ENCODE assay signal across 13 cellular contexts in the genomic region with DNA sequence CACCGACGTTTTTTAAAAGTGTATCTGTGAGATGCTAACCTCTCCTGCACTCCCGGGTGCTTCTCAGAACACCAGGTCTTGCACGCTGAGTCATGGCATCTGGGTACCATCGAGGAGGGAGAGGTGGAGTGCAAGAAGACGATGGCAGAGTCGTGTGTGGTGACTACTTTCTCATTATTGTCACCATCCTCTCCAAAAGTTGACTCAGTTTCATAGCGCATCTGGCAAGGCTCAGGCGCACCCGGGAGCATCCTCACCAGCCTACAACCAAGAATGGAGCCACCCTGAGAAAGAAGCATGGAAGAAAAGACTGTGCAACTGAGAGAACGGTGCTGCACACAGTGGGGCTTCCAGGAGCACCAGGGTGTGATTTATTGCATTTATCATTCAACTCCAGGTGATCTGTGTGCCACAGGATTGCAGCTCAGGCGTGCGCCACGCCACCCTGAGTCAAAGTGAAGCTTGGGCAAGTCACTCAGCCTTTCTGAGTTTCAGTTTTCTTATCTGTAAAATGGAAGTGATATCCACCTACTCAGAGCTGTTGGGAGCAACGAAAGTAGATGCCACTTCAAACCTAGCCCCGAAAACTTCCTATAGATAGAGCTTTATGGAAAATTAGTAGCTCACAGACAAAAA.
DNase-seq lines count a peak whose midpoint lies in the region; ATAC-seq, FAIRE-seq and TF ChIP-seq lines count a peak whose summit lies in the region.
"Had no signal": no experiment of that assay in that cellular context is flagged by ENCODE, and none has a peak within 500 bp of the region (broad histone marks: within the 10 kb centered on the region; RNA-seq: fewer than 3 reads in every experiment).

No MANE protein-coding gene starts in this region.

- H3K9me1 ChIP-seq in K562 (ENCODE audit: control insufficient read depth, insufficient read depth, low read length), result no peaks in the 10 kb centered on the region

- H3K79me2 ChIP-seq in K562 (ENCODE audit: control insufficient read depth, insufficient read depth, low read length), result no peaks in the 10 kb centered on the region

- CTCF ChIA-PET in K562 (lab: Yijun Ruan, JAX; ENCODE audit: low intra/inter-chr PET ratio), result no interaction called here

- TF ChIP-seq CTCF in GM13977 (IDR thresholded peaks at IDR 0.05; ENCODE audit: extremely low read depth, insufficient read depth, missing control alignments) (no peak), K562 (IDR thresholded peaks at IDR 0.05 in 2 of 3, conservative IDR thresholded peaks at IDR 0.05 in 1 of 3; ENCODE audit: insufficient read depth in 2 of 3, low read depth in 1 of 3, low read length in 3 of 3) (no peak)

- no peak for TF ChIP-seq RAD21 in K562 (CRISPR knock-in tag; conservative IDR thresholded peaks at IDR 0.05 in 1 of 2, IDR thresholded peaks at IDR 0.05 in 1 of 2)

- no peak overlapping the region for H3K4me2 ChIP-seq in K562 (ENCODE audit: insufficient read depth, low read length)

- no peak for TF ChIP-seq EP300 in K562 (IDR thresholded peaks at IDR 0.05; ENCODE audit: low read length)

- no peaks in the 10 kb centered on the region for H3K36me3 ChIP-seq in K562 (ENCODE audit: control insufficient read depth, insufficient read depth, low read length)
- H3K36me3 ChIP-seq: right lobe of liver had no signal

- no peak overlapping the region for H3K4me3 ChIP-seq in K562
- H3K4me3 ChIP-seq: right lobe of liver had no signal

- TF ChIP-seq POLR2A in K562 (conservative IDR thresholded peaks at IDR 0.05), result no peak

- H3K9ac ChIP-seq in K562 (ENCODE audit: insufficient read depth in 1 of 2, low read depth in 2 of 2, low read length in 2 of 2), result no peak overlapping the region

- intact Hi-C loops in K562 (cut with micrococcal nuclease), result no loop called here

- H3K4me1 ChIP-seq in K562 (replicated peaks in 1 of 2; ENCODE audit: control insufficient read depth in 2 of 2, insufficient read depth in 2 of 2, low read length in 2 of 2), result peaks cover 0 to 10% of the 10 kb centered on the region in 2 experiments; a peak in 4 of 5 replicates
- H3K4me1 ChIP-seq: right lobe of liver had no signal

- in situ Hi-C loops in GM13977 (cut with MboI; ENCODE audit: low pct_unique_long_range_greater_than_20kb, low sequenced_read_pairs, unreplicated experiment) (no loop called here), K562 (cut with MboI) (no loop called here)

- 21% methylated on average over 16 of the region's 16 CpGs for WGBS in K562 (ENCODE audit: insufficient coverage, low coverage, missing lambda C conversion rate)

- no peak overlapping the region for H3K27ac ChIP-seq in K562 (ENCODE audit: extremely low read depth, low read depth, low read length)
- H3K27ac ChIP-seq: right lobe of liver, RWPE1 had no signal

- peak; percentile 72 for DNase-seq in GM13977 (ENCODE audit: low spot score)
- DNase-seq in HuH-7 (ENCODE audit: low spot score), result peak; percentile 24
- peak in 1 of 4 experiments; percentile 6 for DNase-seq in K562 (ENCODE audit: extremely low read depth in 1 of 4, low spot score in 3 of 4)
- peak; percentile 32 to 63 (median 52) for DNase-seq in stimulated activated CD4-positive, alpha-beta T cell treated with anti-CD3 and anti-CD28 coated beads, TNF-alpha, amount 100 ng/mL, for 48 hours (ENCODE audit: low read depth in 3 of 3)
- no peak for DNase-seq in NCI-H2171 (lab: John Stamatoyannopoulos, UW)
- DNase-seq in COR-L47 (lab: John Stamatoyannopoulos, UW), result no peak
- DNase-seq: CD8-positive, alpha-beta memory T cell; dermis blood vessel endothelial cell; immature natural killer cell; substantia nigra had no signal

- no peak for ATAC-seq in K562
- no peak for ATAC-seq in HG03025 (IDR thresholded peaks at IDR 0.05; ENCODE audit: low FRiP score, unreplicated experiment)
- ATAC-seq: right lobe of liver had no signal

- no TSS peak for BruUV-seq in K562 (replicated peaks; lab: Mats Ljungman, UMichigan)

- peak; percentile 23 for FAIRE-seq in K562 (lab: Jason Lieb, UNC)

- peaks cover 31 to 48% of the 10 kb centered on the region in 2 experiments for H3K27me3 ChIP-seq in K562 (ENCODE audit: control insufficient read depth in 2 of 2, insufficient read depth in 2 of 2, low read length in 2 of 2)
- H3K27me3 ChIP-seq: right lobe of liver had no signal

- no peaks in the 10 kb centered on the region for H3K9me3 ChIP-seq in K562 (replicated peaks; ENCODE audit: control insufficient read depth, insufficient read depth, low read depth, low read length)

- no peak overlapping the region for H2AFZ ChIP-seq in K562 (ENCODE audit: low read depth, low read length)

- 0 out of 2 replicates have a peak, but pooled peaks cover 3% of the 10 kb centered on the region for H4K20me1 ChIP-seq in K562 (replicated peaks; ENCODE audit: control insufficient read depth, insufficient read depth, low read length)

- POLR2A ChIA-PET in K562 (lab: Yijun Ruan, JAX), result interaction anchor here (0.9 to 1.2 kb wide), 2 partner anchors 248 to 862 kb away, joined by 3 read pairs; a partner anchor contains a TSS

TF ChIP-seq in K562, 482 proteins besides CTCF, POLR2A, EP300 and RAD21:
- peak; percentile 74; the same call in 1 of the 2 replicates for TF ChIP-seq ZKSCAN1 (IDR thresholded peaks at IDR 0.05; ENCODE audit: low read depth, low read length)
- TF ChIP-seq, protein P1, sequence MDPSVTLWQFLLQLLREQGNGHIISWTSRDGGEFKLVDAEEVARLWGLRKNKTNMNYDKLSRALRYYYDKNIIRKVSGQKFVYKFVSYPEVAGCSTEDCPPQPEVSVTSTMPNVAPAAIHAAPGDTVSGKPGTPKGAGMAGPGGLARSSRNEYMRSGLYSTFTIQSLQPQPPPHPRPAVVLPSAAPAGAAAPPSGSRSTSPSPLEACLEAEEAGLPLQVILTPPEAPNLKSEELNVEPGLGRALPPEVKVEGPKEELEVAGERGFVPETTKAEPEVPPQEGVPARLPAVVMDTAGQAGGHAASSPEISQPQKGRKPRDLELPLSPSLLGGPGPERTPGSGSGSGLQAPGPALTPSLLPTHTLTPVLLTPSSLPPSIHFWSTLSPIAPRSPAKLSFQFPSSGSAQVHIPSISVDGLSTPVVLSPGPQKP (CRISPR knock-in tag; IDR thresholded peaks at IDR 0.05), result no peak
- 0 out of 2 replicates have a peak, but pooled peaks have one; percentile 1 for TF ChIP-seq CEBPB (tag; IDR thresholded peaks at IDR 0.05)
- peak; percentile 34; the same call in 1 of the 2 replicates for TF ChIP-seq NFE2 (IDR thresholded peaks at IDR 0.05; ENCODE audit: low read depth)
- no peak for TF ChIP-seq EP400 (IDR thresholded peaks at IDR 0.05)

Comparison
In these comparisons a context has a peak if more than half of its experiments do, and no peak if none do; other contexts are left out.
1. DNase-seq: peak in GM13977 (single experiment), HuH-7 (single experiment) and stimulated activated CD4-positive, alpha-beta T cell treated with anti-CD3 and anti-CD28 coated beads, TNF-alpha, amount 100 ng/mL, for 48 hours (3 of 3); none in NCI-H2171 (single experiment) and COR-L47 (single experiment).